9 cellular contexts compared by ENCODE assay signal in genomic region chr3:150013801-150014200, GRCh38.
"Had no signal": no experiment of that assay in that cellular context is flagged by ENCODE, and none has a peak within 500 bp of the region (broad histone marks: within the 10 kb centered on the region; RNA-seq: fewer than 3 reads in every experiment).

No MANE protein-coding gene starts in this region.

- ATAC-seq: GM23338, HCT116 had no signal

- H2AFZ ChIP-seq: GM23248, GM23338 had no signal

- H3K4me2 ChIP-seq: GM23338 had no signal

- H3K27ac ChIP-seq: GM23248 had no signal

- H3K9me3 ChIP-seq: HAP-1 had no signal

- H3K4me1 ChIP-seq: HAP-1 had no signal

- H3K9ac ChIP-seq: GM23248 had no signal

- H3K4me3 ChIP-seq: GM23248, GM23338, HAP-1 had no signal

- DNase-seq: GM23248, GOT3, H7, H9, HCEC 1CT, HFFc6 had no signal

- H3K36me3 ChIP-seq: HAP-1 had no signal
